In the genomic region with DNA sequence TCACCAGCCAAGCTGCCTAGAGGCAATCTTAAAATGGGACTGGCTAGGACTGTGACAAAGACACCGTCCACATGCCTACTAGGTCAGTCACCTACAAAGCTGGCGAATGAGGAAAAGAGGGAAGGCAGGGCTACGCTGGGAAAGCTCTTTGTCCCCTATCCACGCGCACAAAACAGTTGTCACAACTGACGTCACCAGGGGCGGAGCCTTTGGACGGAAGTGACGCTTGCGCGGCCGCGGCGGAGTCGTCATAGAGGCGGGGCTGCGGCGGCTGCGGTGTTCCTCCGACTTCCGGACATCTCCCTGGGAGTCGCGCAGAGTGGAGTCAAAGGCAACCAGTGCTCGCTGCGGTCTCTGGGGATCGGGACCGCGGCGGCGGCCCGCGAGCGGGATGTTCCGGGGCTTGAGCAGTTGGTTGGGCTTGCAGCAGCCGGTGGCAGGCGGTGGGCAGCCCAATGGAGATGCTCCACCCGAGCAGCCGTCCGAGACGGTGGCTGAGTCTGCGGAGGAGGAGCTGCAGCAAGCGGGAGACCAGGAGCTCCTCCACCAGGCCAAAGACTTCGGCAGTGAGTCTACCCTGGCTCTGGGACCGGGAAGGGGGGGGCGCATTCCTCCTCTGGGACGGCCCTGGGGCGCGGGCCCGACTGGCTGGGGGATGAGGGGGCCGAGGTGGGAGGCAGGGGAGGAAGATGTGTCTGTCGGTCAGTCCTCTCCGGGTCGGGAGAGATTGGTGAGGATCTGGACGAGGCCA, we compare ENCODE assay signal across 8 cellular contexts. TPM values are rescaled to one million over a fixed set of nuclear protein-coding genes. Genes with fewer than 3 reads are reported as not detected.
A peak's percentile ranks its signal among the peaks of the same experiment; 100 is the strongest.
DNase-seq lines count a peak whose midpoint lies in the region; ATAC-seq and TF ChIP-seq lines count a peak whose summit lies in the region.

A gene with protein sequence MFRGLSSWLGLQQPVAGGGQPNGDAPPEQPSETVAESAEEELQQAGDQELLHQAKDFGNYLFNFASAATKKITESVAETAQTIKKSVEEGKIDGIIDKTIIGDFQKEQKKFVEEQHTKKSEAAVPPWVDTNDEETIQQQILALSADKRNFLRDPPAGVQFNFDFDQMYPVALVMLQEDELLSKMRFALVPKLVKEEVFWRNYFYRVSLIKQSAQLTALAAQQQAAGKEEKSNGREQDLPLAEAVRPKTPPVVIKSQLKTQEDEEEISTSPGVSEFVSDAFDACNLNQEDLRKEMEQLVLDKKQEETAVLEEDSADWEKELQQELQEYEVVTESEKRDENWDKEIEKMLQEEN (plus strand): TSS at position 279 of the 751 bp plus-strand sequence. CDS start 113 bp downstream, at position 392.

- no peaks in the 10 kb centered on the region for H3K9me3 Mint-ChIP-seq in activated naive CD8-positive, alpha-beta T cell treated with anti-CD3 and anti-CD28 coated beads, Interleukin-2, amount 10 ng/mL, durations not matched to agents 7 days and 5 days
- H3K9me3 Mint-ChIP-seq in osteocyte (ENCODE audit: unreplicated experiment): no peaks in the 10 kb centered on the region

- peaks cover 3% of the 10 kb centered on the region for H3K36me3 Mint-ChIP-seq in activated naive CD8-positive, alpha-beta T cell treated with anti-CD3 and anti-CD28 coated beads, Interleukin-2, amount 10 ng/mL, durations not matched to agents 7 days and 5 days
- no peaks in the 10 kb centered on the region for H3K36me3 Mint-ChIP-seq in osteocyte (ENCODE audit: unreplicated experiment)

- H3K79me2 ChIP-seq in SU-DHL-6 (ENCODE audit: insufficient read depth, low read length): peaks cover 48% of the 10 kb centered on the region

- POLR2A ChIA-PET in activated naive CD8-positive, alpha-beta T cell treated with anti-CD3 and anti-CD28 coated beads, Interleukin-2, amount 10 ng/mL, durations not matched to agents 7 days and 5 days (lab: Charles Lee): interaction anchor here (0.8 to 1.4 kb wide), 2 partner anchors 46 to 981 kb away, joined by 3 read pairs; a partner anchor contains a TSS

- peak within 1 kb of the TSS; percentile 98 for H3K4me2 ChIP-seq in SU-DHL-6 (ENCODE audit: low read depth, low read length, poor library complexity, severe bottlenecking)

- H3K36me3 ChIP-seq in SU-DHL-6 (ENCODE audit: low read length) (no peaks in the 10 kb centered on the region), thymus (ENCODE audit: control insufficient read depth, insufficient read depth) (no peaks in the 10 kb centered on the region)

- H3K27me3 ChIP-seq in SU-DHL-6 (ENCODE audit: low read length) (no peaks in the 10 kb centered on the region), thymus (ENCODE audit: control insufficient read depth, insufficient read depth) (no peaks in the 10 kb centered on the region)

- ATAC-seq in HG02678 (IDR thresholded peaks at IDR 0.05; ENCODE audit: unreplicated experiment): peak; percentile 98
- peak; percentile 88 for ATAC-seq in activated naive CD8-positive, alpha-beta T cell treated with anti-CD3 and anti-CD28 coated beads, Interleukin-2, amount 10 ng/mL, durations not matched to agents 7 days and 5 days (ENCODE audit: low read depth)

- no peak for TF ChIP-seq CTCF in SU-DHL-6 (IDR thresholded peaks at IDR 0.05; ENCODE audit: insufficient read depth, low read length, poor library complexity, severe bottlenecking)
- TF ChIP-seq CTCF in osteocyte (IDR thresholded peaks at IDR 0.05): no peak

- peak within 1 kb of the TSS; percentile 97 for H3K27ac Mint-ChIP-seq in activated naive CD8-positive, alpha-beta T cell treated with anti-CD3 and anti-CD28 coated beads, Interleukin-2, amount 10 ng/mL, durations not matched to agents 7 days and 5 days
- H3K27ac Mint-ChIP-seq in osteocyte (ENCODE audit: unreplicated experiment): peak within 1 kb of the TSS; percentile 100

- H2AFZ ChIP-seq in SU-DHL-6 (ENCODE audit: low read depth, low read length, severe bottlenecking): peak within 1 kb of the TSS; percentile 61

- no peaks in the 10 kb centered on the region for H3K9me2 ChIP-seq in SU-DHL-6 (replicated peaks; ENCODE audit: insufficient read depth, low read length)

- H3K9ac ChIP-seq in SU-DHL-6 (ENCODE audit: low read length): peak within 1 kb of the TSS; percentile 91

- no peaks in the 10 kb centered on the region for H4K20me1 ChIP-seq in SU-DHL-6 (ENCODE audit: low read depth, low read length)

- TF ChIP-seq POLR2A in GM10847 (IDR thresholded peaks at IDR 0.05; ENCODE audit: extremely low read depth, insufficient read length): peak; percentile 93

- H3K9me3 ChIP-seq in SU-DHL-6 (ENCODE audit: insufficient read depth, low read length): no peaks in the 10 kb centered on the region
- no peaks in the 10 kb centered on the region for H3K9me3 ChIP-seq in thymus (ENCODE audit: control insufficient read depth)

- WGBS in thymus: under 1% methylated on average over 53 of the region's 54 CpGs

- no peaks in the 10 kb centered on the region for H3F3A ChIP-seq in SU-DHL-6 (ENCODE audit: insufficient read depth)

- H3K4me3 ChIP-seq in SU-DHL-6 (ENCODE audit: insufficient read depth, low read length, poor library complexity, severe bottlenecking): peak within 1 kb of the TSS; percentile 91
- peak within 1 kb of the TSS; percentile 61 for H3K4me3 ChIP-seq in thymus (ENCODE audit: low read length)

- no peaks in the 10 kb centered on the region for H3K27me3 Mint-ChIP-seq in activated naive CD8-positive, alpha-beta T cell treated with anti-CD3 and anti-CD28 coated beads, Interleukin-2, amount 10 ng/mL, durations not matched to agents 7 days and 5 days
- no peaks in the 10 kb centered on the region for H3K27me3 Mint-ChIP-seq in osteocyte (ENCODE audit: unreplicated experiment)

- peaks cover 13% of the 10 kb centered on the region for H3K4me1 Mint-ChIP-seq in activated naive CD8-positive, alpha-beta T cell treated with anti-CD3 and anti-CD28 coated beads, Interleukin-2, amount 10 ng/mL, durations not matched to agents 7 days and 5 days
- H3K4me1 Mint-ChIP-seq in osteocyte (ENCODE audit: unreplicated experiment): peaks cover 34% of the 10 kb centered on the region

- peak; percentile 92 for DNase-seq in NCI-H128 (lab: John Stamatoyannopoulos, UW; ENCODE audit: unreplicated experiment)
- peak; percentile 93 for DNase-seq in activated naive CD8-positive, alpha-beta T cell treated with anti-CD3 and anti-CD28 coated beads, Interleukin-2, amount 10 ng/mL, durations not matched to agents 7 days and 5 days
- peak; percentile 90 to 99 (median 98) for DNase-seq in head of caudate nucleus
- peak; percentile 99 for DNase-seq in osteocyte (ENCODE audit: extremely low spot score, unreplicated experiment)

- intact Hi-C loops in head of caudate nucleus (cut with DNase I): no loop called here

- H3K27ac ChIP-seq in SU-DHL-6 (ENCODE audit: low read depth, low read length) (peak within 1 kb of the TSS; percentile 44), thymus (ENCODE audit: low read depth) (peak within 1 kb of the TSS; percentile 96)

- H3K4me1 ChIP-seq in thymus (ENCODE audit: control insufficient read depth, insufficient read depth, low read length): peaks cover 3% of the 10 kb centered on the region

- H3K4me3 Mint-ChIP-seq in activated naive CD8-positive, alpha-beta T cell treated with anti-CD3 and anti-CD28 coated beads, Interleukin-2, amount 10 ng/mL, durations not matched to agents 7 days and 5 days: peak within 1 kb of the TSS; percentile 89
- peak within 1 kb of the TSS; percentile 96 for H3K4me3 Mint-ChIP-seq in osteocyte (ENCODE audit: unreplicated experiment)

RNA-seq across cellular contexts. Expression of the gene that starts here (rescaled TPM):
- 10 to 100 TPM; 15.9 to 17.2 TPM for total RNA-seq in activated naive CD8-positive, alpha-beta T cell treated with anti-CD3 and anti-CD28 coated beads, Interleukin-2, amount 10 ng/mL, durations not matched to agents 7 days and 5 days
- total RNA-seq in osteocyte: 47.8 and 51.8 TPM in 2 replicates
- 18.2 TPM for polyA plus RNA-seq in thymus

Comparison
In these comparisons a context has a peak if more than half of its experiments do, and no peak if none do; other contexts are left out.
1. Peak in every context shown above with its lines: DNase-seq, ATAC-seq, H3K4me3 ChIP-seq and H3K27ac ChIP-seq.